Comparison of ENCODE assay signal across 27 cellular contexts in the genomic region with DNA sequence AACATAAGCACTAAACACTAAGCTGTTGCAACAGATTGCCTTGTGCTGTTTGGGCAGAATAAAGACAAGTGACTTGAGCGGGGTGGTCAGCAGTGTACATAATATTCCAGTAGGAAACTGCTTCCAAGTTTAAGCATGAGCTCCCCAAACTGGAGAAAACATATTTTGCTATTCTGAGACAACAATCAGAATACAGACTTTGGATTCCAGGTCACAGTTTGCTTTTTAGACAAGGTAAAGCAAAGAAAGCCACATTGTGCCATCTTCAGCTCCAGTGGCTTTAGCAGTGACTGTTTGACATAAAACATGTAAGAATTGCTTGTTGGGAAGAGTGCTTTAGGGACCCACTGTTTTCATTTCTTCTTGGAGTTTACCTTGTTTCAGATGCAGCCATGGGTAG.
A peak's percentile ranks its signal among the peaks of the same experiment; 100 is the strongest.
DNase-seq lines count a peak whose midpoint lies in the region; ATAC-seq, FAIRE-seq and TF ChIP-seq lines count a peak whose summit lies in the region.
"Had no signal": no experiment of that assay in that cellular context is flagged by ENCODE, and none has a peak within 500 bp of the region (broad histone marks: within the 10 kb centered on the region; RNA-seq: fewer than 3 reads in every experiment).

No MANE protein-coding gene starts in this region.

- peak; percentile 18 for FAIRE-seq in bronchial epithelial cell (lab: Jason Lieb, UNC)
- FAIRE-seq: A549, GM12878, K562 had no signal

- H3K9me3 ChIP-seq in DOHH2 (ENCODE audit: control insufficient read depth, insufficient read depth, low read length) = no peaks in the 10 kb centered on the region
- no peaks in the 10 kb centered on the region for H3K9me3 ChIP-seq in neutrophil
- H3K9me3 ChIP-seq: A549, MG63, Peyer's patch had no signal

- H3F3A ChIP-seq in DOHH2 (ENCODE audit: control insufficient read depth, insufficient read depth) = no peaks in the 10 kb centered on the region

- H4K20me1 ChIP-seq in DOHH2 (ENCODE audit: control insufficient read depth, insufficient read depth, low read depth, low read length) (no peaks in the 10 kb centered on the region), KMS-11 (ENCODE audit: insufficient read depth) (no peaks in the 10 kb centered on the region)

- H3K27ac ChIP-seq in DOHH2 (ENCODE audit: low read depth, low read length) (no peak overlapping the region), KMS-11 (peak overlapping the region; percentile 5; the same call in 1 of the 2 replicates), neutrophil (peak overlapping the region; percentile 89)
- H3K27ac ChIP-seq: A549, C4-2B, Peyer's patch had no signal

- no peak for TF ChIP-seq CTCF in DOHH2 (IDR thresholded peaks at IDR 0.05; ENCODE audit: low read depth, low read length, poor library complexity, severe bottlenecking)
- no peak for TF ChIP-seq CTCF in KMS-11 (conservative IDR thresholded peaks at IDR 0.05; ENCODE audit: low read depth, low read length)
- no peak for TF ChIP-seq CTCF in bronchial epithelial cell (IDR thresholded peaks at IDR 0.05; ENCODE audit: insufficient read depth, low read length, severe bottlenecking)
- no peak for TF ChIP-seq CTCF in neutrophil (IDR thresholded peaks at IDR 0.05)

- H3K27me3 ChIP-seq in DOHH2 (ENCODE audit: control insufficient read depth, low read length) = no peaks in the 10 kb centered on the region
- no peaks in the 10 kb centered on the region for H3K27me3 ChIP-seq in KMS-11 (ENCODE audit: insufficient read depth, low read depth)
- H3K27me3 ChIP-seq in bronchial epithelial cell (ENCODE audit: control insufficient read depth, insufficient read depth, low read length) = no peaks in the 10 kb centered on the region
- no peaks in the 10 kb centered on the region for H3K27me3 ChIP-seq in neutrophil
- H3K27me3 ChIP-seq: MG63, Peyer's patch had no signal

- ATAC-seq in HG02885 (IDR thresholded peaks at IDR 0.05; ENCODE audit: poor library complexity, unreplicated experiment) = no peak
- ATAC-seq: A549; CD8-positive, alpha-beta T cell; HCT116; K562 had no signal

- H3K79me2 ChIP-seq in DOHH2 (ENCODE audit: control insufficient read depth, low read length) (no peaks in the 10 kb centered on the region), KMS-11 (ENCODE audit: insufficient read depth, low read depth) (no peaks in the 10 kb centered on the region)

- H2AFZ ChIP-seq in KMS-11 (ENCODE audit: low read depth) = no peak overlapping the region

- H3K9me2 ChIP-seq in DOHH2 (replicated peaks; ENCODE audit: control insufficient read depth, low read length) = no peaks in the 10 kb centered on the region

- H3K4me3 ChIP-seq in DOHH2 (ENCODE audit: low read length) = no peak overlapping the region
- no peak overlapping the region for H3K4me3 ChIP-seq in KMS-11 (IDR thresholded peaks at IDR 0.05; ENCODE audit: insufficient read depth, low read depth, low read length)
- H3K4me3 ChIP-seq in bronchial epithelial cell (ENCODE audit: low read depth, low read length) = no peak overlapping the region
- no peak overlapping the region for H3K4me3 ChIP-seq in neutrophil (ENCODE audit: low read depth in 1 of 2, low read length in 1 of 2)
- H3K4me3 ChIP-seq: A549, GM12878, K562, MG63, Peyer's patch had no signal

- no peak for DNase-seq in bronchial epithelial cell (ENCODE audit: low read depth)
- no peak for DNase-seq in activated CD8-positive, alpha-beta memory T cell treated with anti-CD3 and anti-CD28 coated beads, Interleukin-2, amount 50 U/mL, for 4 hours
- DNase-seq in activated CD4-positive, alpha-beta T cell treated with anti-CD3 and anti-CD28 coated beads, Interleukin-2, amount 50 U/mL, for 1 hour = no peak
- DNase-seq: AML-193; Caco-2; CD8-positive, alpha-beta T cell; EL; GDM1; MG63; NCI-H1105 treated with DMSO at 0.1 percent for 48 hours; NCI-H146; NCI-H1930; NCI-H2107; NCI-H524; NCI-H748 treated with DMSO at 0.1 percent for 48 hours; NK-92 treated with Interleukin-12 subunit alpha and Interleukin-12 subunit beta, amount 100 ng/mL, for 24 hours; Peyer's patch; SHP77 treated with DMSO at 0.1 percent for 48 hours had no signal

- peak overlapping the region; percentile 20 for H3K4me2 ChIP-seq in DOHH2 (ENCODE audit: low read length)
- peak overlapping the region; percentile 53 for H3K4me2 ChIP-seq in KMS-11
- H3K4me2 ChIP-seq: A549 had no signal

- H3K4me1 ChIP-seq in DOHH2 (ENCODE audit: control insufficient read depth, low read length) (peaks cover 28% of the 10 kb centered on the region), KMS-11 (ENCODE audit: low read depth, poor library complexity, severe bottlenecking) (peaks cover 52% of the 10 kb centered on the region), neutrophil (ENCODE audit: control insufficient read depth in 1 of 2, insufficient read depth in 1 of 2, low read depth in 1 of 2, low read length in 1 of 2) (peaks cover 39 to 48% of the 10 kb centered on the region in 2 experiments)
- H3K4me1 ChIP-seq: Peyer's patch had no signal

- no peak overlapping the region for H3K9ac ChIP-seq in KMS-11

- H3K36me3 ChIP-seq in DOHH2 (ENCODE audit: control insufficient read depth, low read length) = no peaks in the 10 kb centered on the region
- no peaks in the 10 kb centered on the region for H3K36me3 ChIP-seq in KMS-11 (ENCODE audit: insufficient read depth)
- H3K36me3 ChIP-seq in bronchial epithelial cell (ENCODE audit: control insufficient read depth, insufficient read depth, low read length) = no peaks in the 10 kb centered on the region
- no peaks in the 10 kb centered on the region for H3K36me3 ChIP-seq in neutrophil
- H3K36me3 ChIP-seq: MG63 had no signal
